ENCODE assay signal across 9 cellular contexts in the genomic region with DNA sequence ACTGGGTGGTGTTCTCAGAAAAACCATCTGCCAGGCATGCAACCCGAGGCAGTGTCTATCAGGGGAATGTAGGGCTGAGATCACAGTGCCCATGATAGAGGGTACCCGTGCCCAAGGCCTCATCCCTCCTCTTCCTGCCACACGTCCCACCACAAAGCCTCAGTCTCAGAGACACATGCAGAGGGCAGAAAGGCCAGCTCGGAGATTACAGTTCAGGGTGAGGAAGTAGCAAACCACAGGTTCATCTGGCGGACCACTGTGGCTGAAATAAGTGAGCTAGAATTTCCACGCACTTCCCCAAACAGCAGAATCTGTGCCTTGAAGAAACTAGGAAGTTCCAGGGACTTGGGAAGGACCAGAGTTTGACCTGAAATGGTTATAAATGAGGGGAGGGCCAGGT. TPM values are rescaled to one million over a fixed set of nuclear protein-coding genes. Genes with fewer than 3 reads are reported as not detected.
A peak's percentile ranks its signal among the peaks of the same experiment; 100 is the strongest.
DNase-seq lines count a peak whose midpoint lies in the region; ATAC-seq and TF ChIP-seq lines count a peak whose summit lies in the region.
"Had no signal": no experiment of that assay in that cellular context is flagged by ENCODE, and none has a peak within 500 bp of the region (broad histone marks: within the 10 kb centered on the region; RNA-seq: fewer than 3 reads in every experiment).

No MANE protein-coding gene starts in this region.

- H3K4me3 ChIP-seq in OCI-LY3 (ENCODE audit: low read length) (peak overlapping the region; percentile 21; the same call in 1 of the 2 replicates), right cardiac atrium (ENCODE audit: low read length) (no peak overlapping the region)
- H3K4me3 ChIP-seq: cardiac muscle cell had no signal

- POLR2A ChIA-PET in WTC11 (lab: Charles Lee) = no interaction called here

- no peaks in the 10 kb centered on the region for H4K20me1 ChIP-seq in OCI-LY3 (ENCODE audit: insufficient read depth, low read length)

- no peaks in the 10 kb centered on the region for H3K9me3 Mint-ChIP-seq in WTC11

- H3K4me1 ChIP-seq in OCI-LY3 (ENCODE audit: low read length) = peaks cover 11% of the 10 kb centered on the region
- H3K4me1 ChIP-seq in right cardiac atrium (ENCODE audit: control insufficient read depth, insufficient read depth, low read length) = no peaks in the 10 kb centered on the region

- DNase-seq in right cardiac atrium (no peak), cerebellum (ENCODE audit: low spot score) (no peak), WTC11 (ENCODE audit: low spot score) (no peak), EL (no peak), omental fat pad (ENCODE audit: low spot score) (no peak)

- intact Hi-C loops in right cardiac atrium (cut with DNase I) = no loop called here

- H3K36me3 ChIP-seq in OCI-LY3 (replicated peaks; ENCODE audit: low read depth, low read length) = no peaks in the 10 kb centered on the region
- H3K36me3 ChIP-seq: cardiac muscle cell had no signal

- TF ChIP-seq CTCF in OCI-LY3 (IDR thresholded peaks at IDR 0.05; ENCODE audit: low read depth, low read length) (no peak), WTC11 (IDR thresholded peaks at IDR 0.05) (no peak), omental fat pad (IDR thresholded peaks at IDR 0.05) (no peak)

- H3K79me2 ChIP-seq in OCI-LY3 (ENCODE audit: low read length) = no peaks in the 10 kb centered on the region

- no peaks in the 10 kb centered on the region for H3K27me3 ChIP-seq in OCI-LY3 (ENCODE audit: low read depth, low read length)
- H3K27me3 ChIP-seq in right cardiac atrium (ENCODE audit: control insufficient read depth, insufficient read depth) = no peaks in the 10 kb centered on the region
- H3K27me3 ChIP-seq: cardiac muscle cell had no signal

- no peaks in the 10 kb centered on the region; the same call in 1 of the 2 replicates for H3K27me3 Mint-ChIP-seq in WTC11 (ENCODE audit: low read depth)

- CTCF ChIA-PET in WTC11 (lab: Charles Lee) = no interaction called here

- ATAC-seq in GM18517 (IDR thresholded peaks at IDR 0.05; ENCODE audit: unreplicated experiment) (peak; percentile 65), HG02623 (IDR thresholded peaks at IDR 0.05; ENCODE audit: unreplicated experiment) (peak; percentile 81), right cardiac atrium (peak; percentile 33 to 55), WTC11 (no peak), omental fat pad (ENCODE audit: low FRiP score) (no peak)

- peak overlapping the region; percentile 59 for H3K4me2 ChIP-seq in OCI-LY3 (ENCODE audit: low read length)

- H2AFZ ChIP-seq in OCI-LY3 (ENCODE audit: low read depth, low read length) = peak overlapping the region; percentile 77; the same call in 1 of the 2 replicates

- H3K4me1 Mint-ChIP-seq in WTC11 = peaks cover 8% of the 10 kb centered on the region

- H3K4me3 Mint-ChIP-seq in WTC11 = no peak overlapping the region

- H3K9me3 ChIP-seq in OCI-LY3 (ENCODE audit: insufficient read depth, low read length) = no peaks in the 10 kb centered on the region
- no peaks in the 10 kb centered on the region for H3K9me3 ChIP-seq in right cardiac atrium (ENCODE audit: control insufficient read depth, low read length)

- no peak overlapping the region for H3K9ac ChIP-seq in OCI-LY3 (ENCODE audit: low read length)

- H3K27ac Mint-ChIP-seq in WTC11 = no peak overlapping the region

- no peaks in the 10 kb centered on the region for H3K36me3 Mint-ChIP-seq in WTC11

- 43% methylated on average over 6 of the region's 6 CpGs for WGBS in right cardiac atrium

- H3K27ac ChIP-seq in OCI-LY3 (ENCODE audit: low read length) (no peak overlapping the region), right cardiac atrium (ENCODE audit: low read length) (peak overlapping the region; percentile 78)
- H3K27ac ChIP-seq: cardiac muscle cell had no signal

TF ChIP-seq in WTC11, 78 proteins besides CTCF, POLR2A, EP300 and RAD21:
- no peak for TF ChIP-seq RORB (CRISPR knock-in tag; IDR thresholded peaks at IDR 0.05)
- TF ChIP-seq, protein P1, sequence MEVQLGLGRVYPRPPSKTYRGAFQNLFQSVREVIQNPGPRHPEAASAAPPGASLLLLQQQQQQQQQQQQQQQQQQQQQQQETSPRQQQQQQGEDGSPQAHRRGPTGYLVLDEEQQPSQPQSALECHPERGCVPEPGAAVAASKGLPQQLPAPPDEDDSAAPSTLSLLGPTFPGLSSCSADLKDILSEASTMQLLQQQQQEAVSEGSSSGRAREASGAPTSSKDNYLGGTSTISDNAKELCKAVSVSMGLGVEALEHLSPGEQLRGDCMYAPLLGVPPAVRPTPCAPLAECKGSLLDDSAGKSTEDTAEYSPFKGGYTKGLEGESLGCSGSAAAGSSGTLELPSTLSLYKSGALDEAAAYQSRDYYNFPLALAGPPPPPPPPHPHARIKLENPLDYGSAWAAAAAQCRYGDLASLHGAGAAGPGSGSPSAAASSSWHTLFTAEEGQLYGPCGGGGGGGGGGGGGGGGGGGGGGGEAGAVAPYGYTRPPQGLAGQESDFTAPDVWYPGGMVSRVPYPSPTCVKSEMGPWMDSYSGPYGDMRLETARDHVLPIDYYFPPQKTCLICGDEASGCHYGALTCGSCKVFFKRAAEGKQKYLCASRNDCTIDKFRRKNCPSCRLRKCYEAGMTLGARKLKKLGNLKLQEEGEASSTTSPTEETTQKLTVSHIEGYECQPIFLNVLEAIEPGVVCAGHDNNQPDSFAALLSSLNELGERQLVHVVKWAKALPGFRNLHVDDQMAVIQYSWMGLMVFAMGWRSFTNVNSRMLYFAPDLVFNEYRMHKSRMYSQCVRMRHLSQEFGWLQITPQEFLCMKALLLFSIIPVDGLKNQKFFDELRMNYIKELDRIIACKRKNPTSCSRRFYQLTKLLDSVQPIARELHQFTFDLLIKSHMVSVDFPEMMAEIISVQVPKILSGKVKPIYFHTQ (CRISPR knock-in tag; IDR thresholded peaks at IDR 0.05) = no peak
- TF ChIP-seq ATF6 (CRISPR knock-in tag; IDR thresholded peaks at IDR 0.05) = no peak
- TF ChIP-seq JUN (CRISPR knock-in tag; IDR thresholded peaks at IDR 0.05) = no peak
- TF ChIP-seq IRF2 (CRISPR knock-in tag; IDR thresholded peaks at IDR 0.05; ENCODE audit: borderline replicate concordance, low read depth) = no peak
- no peak for TF ChIP-seq CREB1 (CRISPR knock-in tag; IDR thresholded peaks at IDR 0.05)
- TF ChIP-seq, protein P2, sequence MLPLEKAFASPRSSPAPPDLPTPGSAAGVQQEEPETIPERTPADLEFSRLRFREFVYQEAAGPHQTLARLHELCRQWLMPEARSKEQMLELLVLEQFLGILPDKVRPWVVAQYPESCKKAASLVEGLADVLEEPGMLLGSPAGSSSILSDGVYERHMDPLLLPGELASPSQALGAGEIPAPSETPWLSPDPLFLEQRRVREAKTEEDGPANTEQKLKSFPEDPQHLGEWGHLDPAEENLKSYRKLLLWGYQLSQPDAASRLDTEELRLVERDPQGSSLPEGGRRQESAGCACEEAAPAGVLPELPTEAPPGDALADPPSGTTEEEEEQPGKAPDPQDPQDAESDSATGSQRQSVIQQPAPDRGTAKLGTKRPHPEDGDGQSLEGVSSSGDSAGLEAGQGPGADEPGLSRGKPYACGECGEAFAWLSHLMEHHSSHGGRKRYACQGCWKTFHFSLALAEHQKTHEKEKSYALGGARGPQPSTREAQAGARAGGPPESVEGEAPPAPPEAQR (CRISPR knock-in tag; IDR thresholded peaks at IDR 0.05) = no peak
- no peak for TF ChIP-seq TEAD4 (CRISPR knock-in tag; IDR thresholded peaks at IDR 0.05)
- TF ChIP-seq ZNF232 (CRISPR knock-in tag; IDR thresholded peaks at IDR 0.05) = no peak
- TF ChIP-seq, protein P3, sequence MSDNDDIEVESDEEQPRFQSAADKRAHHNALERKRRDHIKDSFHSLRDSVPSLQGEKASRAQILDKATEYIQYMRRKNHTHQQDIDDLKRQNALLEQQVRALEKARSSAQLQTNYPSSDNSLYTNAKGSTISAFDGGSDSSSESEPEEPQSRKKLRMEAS (CRISPR knock-in tag; IDR thresholded peaks at IDR 0.05) = no peak
- TF ChIP-seq SP1 (CRISPR knock-in tag; conservative IDR thresholded peaks at IDR 0.05) = no peak
- TF ChIP-seq PRRX2 (CRISPR knock-in tag; IDR thresholded peaks at IDR 0.05) = no peak
- no peak for TF ChIP-seq ATF1 (CRISPR knock-in tag; IDR thresholded peaks at IDR 0.05)
- no peak for TF ChIP-seq ZNF121 (CRISPR knock-in tag; IDR thresholded peaks at IDR 0.05)
- TF ChIP-seq GTF2I (CRISPR knock-in tag; conservative IDR thresholded peaks at IDR 0.05) = no peak
TF ChIP-seq in WTC11: peak in this region for 0.

RNA-seq across cellular contexts. Expression of gene GINS3, which starts 33.8 kb away (rescaled TPM):
- 1 to 10 TPM; 6.3 to 8.0 (median 6.7) TPM for total RNA-seq in right cardiac atrium
- polyA plus RNA-seq in right cardiac atrium = 6.5 TPM
- 6.2 TPM for total RNA-seq in cerebellum
- 7.3 to 11.6 TPM (median 9.8 TPM) in 3 replicates for total RNA-seq in WTC11 (2021)
- total RNA-seq in omental fat pad = 1 to 10 TPM; 5.3 to 7.4 (median 6.5) TPM

Comparison
In these comparisons a context has a peak if more than half of its experiments do, and no peak if none do; other contexts are left out.
1. ATAC-seq: peak in GM18517 (single experiment), HG02623 (single experiment) and right cardiac atrium (2 of 2); none in WTC11 (single experiment) and omental fat pad (single experiment).